In genomic region chr12:110677206-110677911, GRCh38 we compare ENCODE assay signal across 8 cellular contexts. TPM values are rescaled to one million over a fixed set of nuclear protein-coding genes. Genes with fewer than 3 reads are reported as not detected.
DNase-seq lines count a peak whose midpoint lies in the region; ATAC-seq and TF ChIP-seq lines count a peak whose summit lies in the region.

No MANE protein-coding gene starts in this region.

- peaks cover 12% of the 10 kb centered on the region for H3K4me1 Mint-ChIP-seq in chondrocyte (ENCODE audit: low read depth)
- no peaks in the 10 kb centered on the region for H3K4me1 Mint-ChIP-seq in progenitor cell of endocrine pancreas (ENCODE audit: low read depth)
- H3K4me1 Mint-ChIP-seq in glutamatergic neuron (ENCODE audit: low read depth, unreplicated experiment) = no peaks in the 10 kb centered on the region

- H3K27me3 Mint-ChIP-seq in chondrocyte (ENCODE audit: low read depth) (no peaks in the 10 kb centered on the region), progenitor cell of endocrine pancreas (no peaks in the 10 kb centered on the region), glutamatergic neuron (ENCODE audit: unreplicated experiment) (peaks cover 2% of the 10 kb centered on the region)

- peak overlapping the region; percentile 9; the same call in 1 of the 2 replicates for H3K4me3 ChIP-seq in GM08714 (ENCODE audit: low read length)
- no peak overlapping the region for H3K4me3 ChIP-seq in esophagus muscularis mucosa

- ATAC-seq in GM21381 (IDR thresholded peaks at IDR 0.05; ENCODE audit: unreplicated experiment) (peak; percentile 77), HG03565 (IDR thresholded peaks at IDR 0.05; ENCODE audit: unreplicated experiment) (peak; percentile 61)

- H3K27me3 ChIP-seq in esophagus muscularis mucosa = no peaks in the 10 kb centered on the region

- peaks cover 0 to 16% (median 4%) of the 10 kb centered on the region in 4 donors for H3K36me3 ChIP-seq in esophagus muscularis mucosa

- intact Hi-C loops in esophagus muscularis mucosa (cut with DNase I) = no loop called here

- TF ChIP-seq POLR2A in esophagus muscularis mucosa (IDR thresholded peaks at IDR 0.05; ENCODE audit: low read depth) = no peak

- peak overlapping the region; percentile 66 for H3K27ac Mint-ChIP-seq in chondrocyte (ENCODE audit: unreplicated experiment)
- H3K27ac Mint-ChIP-seq in progenitor cell of endocrine pancreas = no peak overlapping the region
- H3K27ac Mint-ChIP-seq in glutamatergic neuron (ENCODE audit: unreplicated experiment) = no peak overlapping the region

- TF ChIP-seq EP300 in esophagus muscularis mucosa (IDR thresholded peaks at IDR 0.05) = no peak

- H3K4me3 Mint-ChIP-seq in chondrocyte (ENCODE audit: unreplicated experiment) (no peak overlapping the region), progenitor cell of endocrine pancreas (ENCODE audit: low read depth) (no peak overlapping the region), glutamatergic neuron (ENCODE audit: unreplicated experiment) (no peak overlapping the region)

- peaks cover 0 to 10% (median 2%) of the 10 kb centered on the region in 4 donors for H3K9me3 ChIP-seq in esophagus muscularis mucosa

- H3K9me3 Mint-ChIP-seq in chondrocyte (ENCODE audit: low read depth) (peaks cover 4% of the 10 kb centered on the region), progenitor cell of endocrine pancreas (ENCODE audit: low read depth) (peaks cover 3% of the 10 kb centered on the region), glutamatergic neuron (ENCODE audit: unreplicated experiment) (no peaks in the 10 kb centered on the region)

- no peak for DNase-seq in chondrocyte (ENCODE audit: low spot score)
- no peak for DNase-seq in progenitor cell of endocrine pancreas (ENCODE audit: low spot score, unreplicated experiment)
- DNase-seq in glutamatergic neuron = no peak
- no peak for DNase-seq in islet precursor cell
- no peak for DNase-seq in esophagus muscularis mucosa (ENCODE audit: extremely low spot score)

- H3K4me1 ChIP-seq in esophagus muscularis mucosa = peaks cover 5 to 12% (median 9%) of the 10 kb centered on the region in 4 donors

- H3K36me3 Mint-ChIP-seq in chondrocyte (ENCODE audit: low read depth) (peaks cover 2% of the 10 kb centered on the region), progenitor cell of endocrine pancreas (ENCODE audit: insufficient read depth) (peaks cover 1% of the 10 kb centered on the region), glutamatergic neuron (ENCODE audit: unreplicated experiment) (peaks cover 5% of the 10 kb centered on the region)

- peak overlapping the region in 2 of 4 donors; percentile 0 to 11 for H3K27ac ChIP-seq in esophagus muscularis mucosa (replicated peaks in 1 of 4)

- TF ChIP-seq CTCF in chondrocyte (IDR thresholded peaks at IDR 0.05) (no peak), progenitor cell of endocrine pancreas (IDR thresholded peaks at IDR 0.05; ENCODE audit: unreplicated experiment) (no peak), glutamatergic neuron (IDR thresholded peaks at IDR 0.05; ENCODE audit: partially characterized antibody, unreplicated experiment) (no peak), esophagus muscularis mucosa (IDR thresholded peaks at IDR 0.05) (no peak)

- WGBS in esophagus muscularis mucosa = 67% methylated on average over 5 of the region's 5 CpGs

RNA-seq across cellular contexts. Expression of gene HVCN1, which starts 11.6 kb away (rescaled TPM):
- 1.2 to 1.3 TPM (median 1.2 TPM) in 3 replicates for total RNA-seq in chondrocyte
- total RNA-seq in progenitor cell of endocrine pancreas = 4.2 and 5.0 TPM in 2 replicates
- total RNA-seq in glutamatergic neuron (ENCODE audit: unreplicated experiment) = 0.71 TPM
- total RNA-seq in esophagus muscularis mucosa = 1 to 10 TPM; 5.4 to 8.9 (median 7.1) TPM
